ENCODE assay signal across 8 cellular contexts in genomic region chrX:40105791-40106676, GRCh38.
DNase-seq lines count a peak whose midpoint lies in the region; ATAC-seq and TF ChIP-seq lines count a peak whose summit lies in the region.

No MANE protein-coding gene starts in this region.

- no peaks in the 10 kb centered on the region for H4K20me1 ChIP-seq in MM.1S (ENCODE audit: insufficient read depth, low read length)

- peaks cover 36% of the 10 kb centered on the region for H3K79me2 ChIP-seq in MM.1S (ENCODE audit: low read length)

- H3K27ac ChIP-seq in MM.1S (ENCODE audit: low read length) (peak overlapping the region; percentile 82), brain microvascular endothelial cell (no peak overlapping the region)

- TF ChIP-seq CTCF in MM.1S (IDR thresholded peaks at IDR 0.05; ENCODE audit: low read length) (no peak), brain microvascular endothelial cell (IDR thresholded peaks at IDR 0.05; ENCODE audit: low read depth, low read length, missing control alignments) (no peak)

- peaks cover 18% of the 10 kb centered on the region for H3K4me1 ChIP-seq in MM.1S (ENCODE audit: low read length)

- H3F3A ChIP-seq in MM.1S (ENCODE audit: insufficient read depth, low read length), result peaks cover 13% of the 10 kb centered on the region

- DNase-seq in GDM1 (lab: John Stamatoyannopoulos, UW) (peak; percentile 51), MM.1S (peak; percentile 71), T-helper 22 cell (ENCODE audit: low read depth) (peak; percentile 61), brain microvascular endothelial cell (no peak), iris pigment epithelial cell (ENCODE audit: low read depth) (peak; percentile 59), foreskin melanocyte (no peak)
- DNase-seq in stimulated activated CD4-positive, alpha-beta T cell treated with anti-CD3 and anti-CD28 coated beads, Interleukin-12 subunit alpha, Interleukin-12 subunit beta, amount 100 ng/mL, for 24 hours (ENCODE audit: low read depth in 2 of 2), result peak; percentile 42 to 58

- H3K36me3 ChIP-seq in MM.1S (replicated peaks; ENCODE audit: insufficient read depth, low read length) (no peaks in the 10 kb centered on the region), brain microvascular endothelial cell (replicated peaks) (no peaks in the 10 kb centered on the region)

- in situ Hi-C loops in brain microvascular endothelial cell (cut with HindIII; ENCODE audit: low pct_ligation_motif_present, low sequenced_read_pairs), result no loop called here

- H3K4me3 ChIP-seq in MM.1S (ENCODE audit: low read length), result peak overlapping the region; percentile 63
- H3K4me3 ChIP-seq in brain microvascular endothelial cell (ENCODE audit: low read depth, low read length), result peak overlapping the region; percentile 47

- no peaks in the 10 kb centered on the region for H3K9me2 ChIP-seq in MM.1S (replicated peaks; ENCODE audit: insufficient read depth, low read length)

- H3K9ac ChIP-seq in MM.1S (ENCODE audit: low read length), result peak overlapping the region; percentile 87

- no peak overlapping the region; the same call in 1 of the 2 replicates for H2AFZ ChIP-seq in MM.1S (ENCODE audit: low read length)

- ATAC-seq in GM21390 (IDR thresholded peaks at IDR 0.05; ENCODE audit: unreplicated experiment), result no peak

- H3K27me3 ChIP-seq in MM.1S (replicated peaks; ENCODE audit: insufficient read depth, low read length), result no peaks in the 10 kb centered on the region
- H3K27me3 ChIP-seq in brain microvascular endothelial cell (replicated peaks), result no peaks in the 10 kb centered on the region

- H3K9me3 ChIP-seq in MM.1S (replicated peaks; ENCODE audit: insufficient read depth, low read length), result no peaks in the 10 kb centered on the region

- H3K4me2 ChIP-seq in MM.1S (ENCODE audit: low read depth, low read length), result peak overlapping the region; percentile 80

Comparison
In these comparisons a context has a peak if more than half of its experiments do, and no peak if none do; other contexts are left out.
1. DNase-seq: peak in GDM1 (single experiment), MM.1S (single experiment), T-helper 22 cell (single experiment), iris pigment epithelial cell (single experiment) and stimulated activated CD4-positive, alpha-beta T cell treated with anti-CD3 and anti-CD28 coated beads, Interleukin-12 subunit alpha, Interleukin-12 subunit beta, amount 100 ng/mL, for 24 hours (2 of 2); none in brain microvascular endothelial cell (single experiment) and foreskin melanocyte (single experiment).